In genomic region chr15:38991126-38991525, GRCh38 we compare ENCODE assay signal across 8 cellular contexts.
DNase-seq lines count a peak whose midpoint lies in the region; ATAC-seq and TF ChIP-seq lines count a peak whose summit lies in the region.

No MANE protein-coding gene starts in this region.

- H3K9me3 ChIP-seq in osteoblast (ENCODE audit: low read depth, low read length): no peaks in the 10 kb centered on the region

- H2AFZ ChIP-seq in osteoblast (ENCODE audit: low read length): no peak overlapping the region

- H3K4me2 ChIP-seq in osteoblast (ENCODE audit: insufficient read depth, low read length): no peak overlapping the region

- peak overlapping the region; percentile 62 for H3K27ac ChIP-seq in osteoblast (ENCODE audit: low read depth, low read length)

- no peak for ATAC-seq in GM18519 (IDR thresholded peaks at IDR 0.05; ENCODE audit: low FRiP score, unreplicated experiment)

- H3K4me3 ChIP-seq in epithelial cell of proximal tubule (ENCODE audit: low read depth, low read length) (no peak overlapping the region), osteoblast (ENCODE audit: insufficient read depth, low read length) (no peak overlapping the region)

- H3K4me1 ChIP-seq in osteoblast (ENCODE audit: insufficient read depth, low read length): peaks cover 36% of the 10 kb centered on the region

- DNase-seq in EH (ENCODE audit: low read depth) (peak; percentile 53), NCI-H446 (lab: John Stamatoyannopoulos, UW) (peak; percentile 13 to 48), epithelial cell of proximal tubule (ENCODE audit: low read depth) (no peak), osteoblast (ENCODE audit: insufficient read length, low spot score, missing footprints) (peak; percentile 58), islet precursor cell (no peak), mesenteric fat pad (ENCODE audit: low spot score) (no peak)
- no peak for DNase-seq in activated naive CD4-positive, alpha-beta T cell (lab: John Stamatoyannopoulos, UW)

- H3K36me3 ChIP-seq in osteoblast (ENCODE audit: insufficient read depth, low read length): no peaks in the 10 kb centered on the region

- H3K79me2 ChIP-seq in osteoblast (ENCODE audit: insufficient read depth, low read length): no peaks in the 10 kb centered on the region

- H3K27me3 ChIP-seq in osteoblast (ENCODE audit: insufficient read depth, low read length): no peaks in the 10 kb centered on the region

- no peaks in the 10 kb centered on the region for H4K20me1 ChIP-seq in osteoblast (ENCODE audit: insufficient read depth, low read length)

- peak; percentile 70 for TF ChIP-seq CTCF in epithelial cell of proximal tubule (conservative IDR thresholded peaks at IDR 0.05; ENCODE audit: low read depth, low read length)
- peak; percentile 64 for TF ChIP-seq CTCF in osteoblast (IDR thresholded peaks at IDR 0.05; ENCODE audit: extremely low read depth, low read depth, low read length)

Comparison
In these comparisons a context has a peak if more than half of its experiments do, and no peak if none do; other contexts are left out.
1. DNase-seq: peak in EH (single experiment), NCI-H446 (2 of 2) and osteoblast (single experiment); none in epithelial cell of proximal tubule (single experiment), islet precursor cell (single experiment), activated naive CD4-positive, alpha-beta T cell (0 of 4) and mesenteric fat pad (single experiment).